In genomic region chr4:15005474-15006115, GRCh38 we compare ENCODE assay signal across 8 cellular contexts. TPM values are rescaled to one million over a fixed set of nuclear protein-coding genes. Genes with fewer than 3 reads are reported as not detected.
DNase-seq lines count a peak whose midpoint lies in the region; ATAC-seq, FAIRE-seq and TF ChIP-seq lines count a peak whose summit lies in the region.

No MANE protein-coding gene starts in this region.

- POLR2A ChIA-PET in HepG2 (lab: Yijun Ruan, JAX), result no interaction called here

- 2% methylated on average over 4 of the region's 4 CpGs for WGBS in HepG2 (ENCODE audit: low lambda C conversion rate)
- 81% methylated on average over 4 of the region's 4 CpGs for WGBS in thymus

- ATAC-seq in HepG2, result no peak

- no peak for DNase-seq in activated T-cell treated with anti-CD3 and anti-CD28 coated beads, Interleukin-2, amount 50 U/mL, for 24 hours
- no peak for DNase-seq in activated T-cell treated with anti-CD3 and anti-CD28 coated beads, Interleukin-2, amount 50 U/mL, for 48 hours
- no peak for DNase-seq in ascending aorta (ENCODE audit: low spot score in 2 of 2)
- no peak for DNase-seq in HepG2 (ENCODE audit: low spot score)
- DNase-seq in HCEC 1CT, result no peak
- DNase-seq in SHP77 (lab: John Stamatoyannopoulos, UW), result no peak
- DNase-seq in nucleus accumbens (lab: John Stamatoyannopoulos, UW), result no peak

- TF ChIP-seq CTCF in ascending aorta (IDR thresholded peaks at IDR 0.05), result no peak
- TF ChIP-seq CTCF in HepG2 (CRISPR knock-in tag; IDR thresholded peaks at IDR 0.05), result no peak

- peaks cover 30% of the 10 kb centered on the region for H3K36me3 Mint-ChIP-seq in activated T-cell treated with anti-CD3 and anti-CD28 coated beads, Interleukin-2, amount 50 U/mL, for 24 hours (ENCODE audit: low read depth)

- H3K27me3 Mint-ChIP-seq in activated T-cell treated with anti-CD3 and anti-CD28 coated beads, Interleukin-2, amount 50 U/mL, for 24 hours, result no peaks in the 10 kb centered on the region

- in situ Hi-C loops in HepG2 (cut with HindIII; ENCODE audit: extremely low pct_ligation_motif_present, low pct_unique_long_range_greater_than_20kb), result loop anchor here (10.0 to 25.0 kb wide), 3 partner anchors 139 to 1368 kb away; partner anchors contain the start of genes BOD1L1 and FBXL5

- peaks cover 0 to 24% of the 10 kb centered on the region in 2 donors for H3K4me1 ChIP-seq in ascending aorta
- peaks cover 19% of the 10 kb centered on the region for H3K4me1 ChIP-seq in HepG2 (ENCODE audit: insufficient read depth, low read length)
- peaks cover 7% of the 10 kb centered on the region for H3K4me1 ChIP-seq in thymus (ENCODE audit: control insufficient read depth, insufficient read depth, low read length)

- FAIRE-seq in HepG2 (lab: Jason Lieb, UNC), result no peak

- H3K4me1 Mint-ChIP-seq in activated T-cell treated with anti-CD3 and anti-CD28 coated beads, Interleukin-2, amount 50 U/mL, for 24 hours (ENCODE audit: low read depth), result peaks cover 40% of the 10 kb centered on the region

- H3K36me3 ChIP-seq in ascending aorta (peaks cover 3 to 6% of the 10 kb centered on the region in 2 donors), HepG2 (replicated peaks in 1 of 2; ENCODE audit: control insufficient read depth in 1 of 2, insufficient read depth in 2 of 2, low read length in 2 of 2) (no peaks in the 10 kb centered on the region; a peak in 2 of 5 replicates), thymus (ENCODE audit: control insufficient read depth, insufficient read depth) (no peaks in the 10 kb centered on the region)

- BruUV-seq in HepG2 (replicated peaks; lab: Mats Ljungman, UMichigan), result TSS peak; percentile 38

- TF ChIP-seq RAD21 in HepG2 (CRISPR knock-in tag; IDR thresholded peaks at IDR 0.05), result no peak

- peak overlapping the region; percentile 69 for H3K4me2 ChIP-seq in HepG2 (ENCODE audit: low read depth, low read length)

- H3K79me2 ChIP-seq in HepG2 (ENCODE audit: insufficient read depth, low read length), result peaks cover 25% of the 10 kb centered on the region

- CTCF ChIA-PET in HepG2 (lab: Yijun Ruan, JAX; ENCODE audit: low intra/inter-chr PET ratio, low total read pairs), result no interaction called here

- intact Hi-C loops in ascending aorta (cut with DNase I), result loop anchor here (10.0 kb wide), 1 partner anchor 1351 kb away; no protein-coding TSS in a partner anchor
- intact Hi-C loops in HepG2 (cut with micrococcal nuclease; ENCODE audit: unreplicated experiment), result loop anchor here (2.0 to 10.0 kb wide), 5 partner anchors 37 to 1381 kb away; partner anchors contain the start of genes BOD1L1, FAM200B and FBXL5

- H3K27ac ChIP-seq in ascending aorta, result peak overlapping the region; percentile 98 to 99
- peak overlapping the region; percentile 87 for H3K27ac ChIP-seq in HepG2 (ENCODE audit: extremely low read length, insufficient read depth, low read length)
- H3K27ac ChIP-seq in thymus (ENCODE audit: low read depth), result no peak overlapping the region

- peak overlapping the region; percentile 74; the same call in 1 of the 2 replicates for H3K9ac ChIP-seq in HepG2 (ENCODE audit: insufficient read depth, low read depth, low read length)

- H3K9me3 Mint-ChIP-seq in activated T-cell treated with anti-CD3 and anti-CD28 coated beads, Interleukin-2, amount 50 U/mL, for 24 hours, result no peaks in the 10 kb centered on the region

- H3K27ac Mint-ChIP-seq in activated T-cell treated with anti-CD3 and anti-CD28 coated beads, Interleukin-2, amount 50 U/mL, for 24 hours, result peak overlapping the region; percentile 89

- no peak for TF ChIP-seq POLR2A in HepG2 (IDR thresholded peaks at IDR 0.05; ENCODE audit: insufficient read depth in 1 of 2, low read depth in 2 of 2, low read length in 2 of 2)

- TF ChIP-seq EP300 in HepG2 (IDR thresholded peaks at IDR 0.05; ENCODE audit: low read depth in 2 of 2, low read length in 2 of 2), result no peak
- no peak for TF ChIP-seq EP300 in HepG2 (CRISPR knock-in tag; IDR thresholded peaks at IDR 0.05; ENCODE audit: borderline replicate concordance)

- H3K4me3 Mint-ChIP-seq in activated T-cell treated with anti-CD3 and anti-CD28 coated beads, Interleukin-2, amount 50 U/mL, for 24 hours, result peak overlapping the region; percentile 87

- no peak overlapping the region for H2AFZ ChIP-seq in HepG2 (ENCODE audit: low read length)

- no peaks in the 10 kb centered on the region for H4K20me1 ChIP-seq in HepG2 (ENCODE audit: insufficient read depth, low read length)

- no peaks in the 10 kb centered on the region for H3K27me3 ChIP-seq in ascending aorta
- no peaks in the 10 kb centered on the region; a peak in 2 of 5 replicates for H3K27me3 ChIP-seq in HepG2 (ENCODE audit: control insufficient read depth in 1 of 2, insufficient read depth in 2 of 2, low read length in 2 of 2)
- H3K27me3 ChIP-seq in thymus (ENCODE audit: control insufficient read depth, insufficient read depth), result peaks cover 11% of the 10 kb centered on the region

- H3K4me3 ChIP-seq in ascending aorta (peak overlapping the region; percentile 99), HepG2 (replicated peaks in 1 of 3; ENCODE audit: insufficient read depth in 1 of 3, low read depth in 2 of 3, low read length in 3 of 3) (peak overlapping the region; percentile 81 to 97 (median 97)), thymus (ENCODE audit: low read length) (peak overlapping the region; percentile 92)

- H3K9me3 ChIP-seq in ascending aorta, result no peaks in the 10 kb centered on the region
- no peaks in the 10 kb centered on the region for H3K9me3 ChIP-seq in HepG2 (ENCODE audit: low read length)
- H3K9me3 ChIP-seq in thymus (ENCODE audit: control insufficient read depth), result no peaks in the 10 kb centered on the region

TF ChIP-seq in HepG2, 621 proteins besides CTCF, POLR2A, EP300 and RAD21:
- TF ChIP-seq ZNF652 (CRISPR knock-in tag; IDR thresholded peaks at IDR 0.05; ENCODE audit: borderline replicate concordance, low read depth) (0 out of 2 replicates have a peak, but pooled peaks have one; percentile 19), NR1H2 (CRISPR knock-in tag; IDR thresholded peaks at IDR 0.05; ENCODE audit: borderline replicate concordance, low read depth) (no peak)

RNA-seq across cellular contexts. Expression of gene CPEB2, which starts 3.3 kb away (rescaled TPM):
- total RNA-seq in ascending aorta (30.4 TPM), HepG2 (2016; rRNA removed; fragmentation: Illumina TruSeq; extraction: Trizol) (2.5 and 3.7 TPM in 2 replicates)
- 0.71 and 0.79 TPM in 2 replicates for total RNA-seq in HepG2 (2016; cell fraction: cytosol; rRNA removed; fragmentation: Illumina TruSeq; extraction: Trizol; ENCODE audit: low read depth)
- 1.9 and 3.2 TPM in 2 replicates for total RNA-seq in HepG2 (2016; cell fraction: insoluble cytoplasmic fraction; rRNA removed; fragmentation: Illumina TruSeq; extraction: Trizol)
- 1.7 and 3.0 TPM in 2 replicates for total RNA-seq in HepG2 (2016; cell fraction: membrane; rRNA removed; fragmentation: Illumina TruSeq; extraction: Trizol)
- 6.3 and 8.0 TPM in 2 replicates for total RNA-seq in HepG2 (2016; cell fraction: nucleus; rRNA removed; fragmentation: Illumina TruSeq; extraction: Trizol)
- polyA plus RNA-seq in HepG2 (2011; rRNA removed) (1.7 and 2.0 TPM in 2 replicates), thymus (12.0 TPM)
- polyA plus RNA-seq in HepG2 (2011; cell fraction: cytosol; rRNA removed), result 0.62 and 1.2 TPM in 2 replicates
- polyA plus RNA-seq in HepG2 (2011; cell fraction: nucleus; rRNA removed), result 2.9 and 3.1 TPM in 2 replicates
- 2.4 and 3.2 TPM in 2 replicates for polyA plus RNA-seq in HepG2 (2012)
- polyA plus RNA-seq in HepG2 (2016; cell fraction: cytosol; fragmentation: Illumina TruSeq; extraction: Trizol; ENCODE audit: low read depth), result 0.11 and 0.24 TPM in 2 replicates
- 3.4 and 3.9 TPM in 2 replicates for polyA plus RNA-seq in HepG2 (2016; cell fraction: insoluble cytoplasmic fraction; fragmentation: Illumina TruSeq; extraction: Trizol; ENCODE audit: low read depth)
- polyA plus RNA-seq in HepG2 (2016; cell fraction: membrane; fragmentation: Illumina TruSeq; extraction: Trizol; ENCODE audit: low read depth), result 0.50 and 0.65 TPM in 2 replicates
- 5.9 and 6.9 TPM in 2 replicates for polyA plus RNA-seq in HepG2 (2016; cell fraction: nucleus; fragmentation: Illumina TruSeq; extraction: Trizol; ENCODE audit: insufficient read depth, low read depth)
- polyA minus RNA-seq in HepG2 (2011; rRNA and poly(A)+ RNA removed; ENCODE audit: low replicate concordance), result 1.7 and 3.5 TPM in 2 replicates
- 2.7 and 6.6 TPM in 2 replicates for polyA minus RNA-seq in HepG2 (2011; cell fraction: cytosol; rRNA and poly(A)+ RNA removed)
- 9.8 and 12.8 TPM in 2 replicates for polyA minus RNA-seq in HepG2 (2011; cell fraction: nucleus; rRNA and poly(A)+ RNA removed)
